Comparison of ENCODE assay signal across 13 cellular contexts in the genomic region with DNA sequence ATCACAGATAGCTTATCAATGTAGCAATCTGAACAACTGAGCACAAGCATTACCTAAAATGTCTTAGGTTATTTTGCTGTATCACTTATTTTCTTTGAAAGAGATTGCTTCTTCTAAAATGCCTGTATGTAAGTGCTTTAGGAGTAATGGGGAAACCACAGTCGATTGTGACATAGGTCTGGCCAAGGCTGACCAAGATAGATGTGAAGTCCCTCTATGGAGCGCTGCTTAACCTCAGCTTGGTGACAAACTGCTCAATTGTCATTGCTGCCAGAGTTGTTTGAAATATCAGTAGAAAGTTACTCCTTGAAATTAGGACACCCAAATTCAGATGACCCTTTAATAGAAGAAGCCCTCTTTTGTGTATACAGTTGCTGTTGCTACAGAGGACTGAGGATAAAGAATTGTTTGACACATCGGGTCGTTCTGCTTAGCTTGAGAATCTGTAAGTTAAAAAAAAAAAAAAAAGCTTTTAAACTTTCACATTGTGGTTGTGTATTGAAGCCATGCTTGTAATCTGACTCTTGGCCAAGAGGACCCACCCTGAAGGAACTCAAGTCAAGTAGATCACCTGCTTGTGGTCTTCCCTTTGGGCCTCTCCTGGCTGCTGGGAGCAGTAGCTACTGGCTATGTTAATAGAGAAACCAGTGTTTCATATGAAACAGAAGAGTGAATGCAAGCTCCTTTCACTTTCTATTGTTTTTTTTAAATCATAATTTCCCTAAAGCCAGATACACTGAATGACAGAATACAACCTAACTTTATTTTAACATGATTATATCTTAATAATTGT.
DNase-seq lines count a peak whose midpoint lies in the region; ATAC-seq, FAIRE-seq and TF ChIP-seq lines count a peak whose summit lies in the region.
"Had no signal": no experiment of that assay in that cellular context is flagged by ENCODE, and none has a peak within 500 bp of the region (broad histone marks: within the 10 kb centered on the region; RNA-seq: fewer than 3 reads in every experiment).

No MANE protein-coding gene starts in this region.

- WGBS in pancreas, 2 donors, result 49 to 61% methylated on average over 4 of the region's 4 CpGs
- 31 to 51% methylated on average over 4 of the region's 4 CpGs for WGBS in esophagus squamous epithelium, 2 donors

- DNase-seq in GM13976 (ENCODE audit: low spot score) (peak; percentile 6), pancreas (no peak), frontal cortex (ENCODE audit: low spot score in 2 of 2) (no peak), SK-N-DZ (ENCODE audit: low spot score) (no peak), esophagus squamous epithelium (lab: John Stamatoyannopoulos, UW) (no peak)
- DNase-seq: activated T-cell treated with anti-CD3 and anti-CD28 coated beads, Interleukin-2, amount 50 U/mL, for 72 hours; left colon; NCI-H1105 treated with DMSO at 0.1 percent for 48 hours had no signal

- H3K4me1 ChIP-seq in KMS-11 (ENCODE audit: low read depth, poor library complexity, severe bottlenecking), result peaks cover 18% of the 10 kb centered on the region
- H3K4me1 ChIP-seq in pancreas, result no peaks in the 10 kb centered on the region
- no peaks in the 10 kb centered on the region for H3K4me1 ChIP-seq in esophagus squamous epithelium

- no peak for FAIRE-seq in pancreas (lab: Jason Lieb, UNC)
- FAIRE-seq in frontal cortex (lab: Jason Lieb, UNC), result no peak

- H3K9me3 ChIP-seq in pancreas, result no peaks in the 10 kb centered on the region
- no peaks in the 10 kb centered on the region for H3K9me3 ChIP-seq in esophagus squamous epithelium

- intact Hi-C loops in pancreas (cut with DNase I), result no loop called here
- intact Hi-C loops in esophagus squamous epithelium (cut with DNase I), result no loop called here

- in situ Hi-C loops in GM13976 (cut with MboI; ENCODE audit: low sequenced_read_pairs, unreplicated experiment), result no loop called here

- H3K4me2 ChIP-seq in KMS-11, result peak overlapping the region; percentile 16

- no peak overlapping the region for H3K4me3 ChIP-seq in KMS-11 (IDR thresholded peaks at IDR 0.05; ENCODE audit: insufficient read depth, low read depth, low read length)
- no peak overlapping the region for H3K4me3 ChIP-seq in pancreas
- no peak overlapping the region for H3K4me3 ChIP-seq in esophagus squamous epithelium
- H3K4me3 ChIP-seq: cardiac muscle cell had no signal

- TF ChIP-seq POLR2A in esophagus squamous epithelium (IDR thresholded peaks at IDR 0.05), result no peak

- no peaks in the 10 kb centered on the region for H3K79me2 ChIP-seq in KMS-11 (ENCODE audit: insufficient read depth, low read depth)

- H3K27ac ChIP-seq in KMS-11 (no peak overlapping the region), pancreas (no peak overlapping the region), esophagus squamous epithelium (no peak overlapping the region)
- H3K27ac ChIP-seq: C4-2B, cardiac muscle cell had no signal

- no peak overlapping the region for H2AFZ ChIP-seq in KMS-11 (ENCODE audit: low read depth)

- TF ChIP-seq CTCF in GM13976 (IDR thresholded peaks at IDR 0.05; ENCODE audit: borderline replicate concordance, control extremely low read depth, extremely low read depth, insufficient read depth, missing control alignments), result no peak
- no peak for TF ChIP-seq CTCF in KMS-11 (conservative IDR thresholded peaks at IDR 0.05; ENCODE audit: low read depth, low read length)
- TF ChIP-seq CTCF in pancreas (IDR thresholded peaks at IDR 0.05), result no peak
- TF ChIP-seq CTCF in esophagus squamous epithelium (IDR thresholded peaks at IDR 0.05), result no peak

- no peak overlapping the region for H3K9ac ChIP-seq in KMS-11

- H3K27me3 ChIP-seq in KMS-11 (ENCODE audit: insufficient read depth, low read depth), result no peaks in the 10 kb centered on the region
- no peaks in the 10 kb centered on the region for H3K27me3 ChIP-seq in pancreas
- no peaks in the 10 kb centered on the region for H3K27me3 ChIP-seq in esophagus squamous epithelium
- H3K27me3 ChIP-seq: cardiac muscle cell had no signal

- H3K36me3 ChIP-seq in KMS-11 (ENCODE audit: insufficient read depth), result no peaks in the 10 kb centered on the region
- H3K36me3 ChIP-seq in pancreas, result no peaks in the 10 kb centered on the region
- H3K36me3 ChIP-seq in esophagus squamous epithelium, result no peaks in the 10 kb centered on the region
- H3K36me3 ChIP-seq: cardiac muscle cell had no signal

- peak; percentile 92 for ATAC-seq in GM19372 (IDR thresholded peaks at IDR 0.05; ENCODE audit: low read depth, unreplicated experiment)
- peak; percentile 96 for ATAC-seq in HG02884 (IDR thresholded peaks at IDR 0.05; ENCODE audit: unreplicated experiment)
- ATAC-seq in pancreas, result no peak
- ATAC-seq: activated T-cell treated with anti-CD3 and anti-CD28 coated beads, Interleukin-2, amount 50 U/mL, for 72 hours; left colon had no signal

- H4K20me1 ChIP-seq in KMS-11 (ENCODE audit: insufficient read depth), result no peaks in the 10 kb centered on the region

Comparison
In these comparisons a context has a peak if more than half of its experiments do, and no peak if none do; other contexts are left out.
1. ATAC-seq: peak in GM19372 (single experiment) and HG02884 (single experiment); none in pancreas (0 of 4).